ENCODE assay signal across 13 cellular contexts in genomic region chr17:36068524-36068923, GRCh38. TPM values are rescaled to one million over a fixed set of nuclear protein-coding genes. Genes with fewer than 3 reads are reported as not detected.
"Had no signal": no experiment of that assay in that cellular context is flagged by ENCODE, and none has a peak within 500 bp of the region (broad histone marks: within the 10 kb centered on the region; RNA-seq: fewer than 3 reads in every experiment).

No MANE protein-coding gene starts in this region.

- H3K4me3 Mint-ChIP-seq: neural crest cell; T-helper 1 cell treated with Interleukin-12 subunit alpha and Interleukin-12 subunit beta and Interleukin-4 antibody, amounts not matched to agents 30 μg/mL and 1 μg/mL, for 36 hours had no signal

- ATAC-seq: gastrocnemius medialis, heart right ventricle had no signal

- H3K27ac Mint-ChIP-seq: T-helper 1 cell treated with Interleukin-12 subunit alpha and Interleukin-12 subunit beta and Interleukin-4 antibody, amounts not matched to agents 30 μg/mL and 1 μg/mL, for 36 hours had no signal

- DNase-seq: activated CD4-positive, CD25-positive, alpha-beta regulatory T cell; activated CD8-positive, alpha-beta memory T cell treated with anti-CD3 and anti-CD28 coated beads, Interleukin-2, amount 50 U/mL, for 4 hours; activated naive CD4-positive, alpha-beta T cell treated with Interleukin-2 at 50 U/mL for 16 hours; effector CD4-positive, alpha-beta T cell; gastrocnemius medialis; heart right ventricle; mesendoderm; stimulated activated CD4-positive, alpha-beta T cell treated with anti-CD3 and anti-CD28 coated beads, Interleukin-4, amount 100 ng/mL, for 4 hours had no signal

- H3K9me3 Mint-ChIP-seq: neural crest cell; T-helper 1 cell treated with Interleukin-12 subunit alpha and Interleukin-12 subunit beta and Interleukin-4 antibody, amounts not matched to agents 30 μg/mL and 1 μg/mL, for 36 hours had no signal

- H3K4me1 Mint-ChIP-seq: neural crest cell had no signal

RNA-seq across cellular contexts. Expression of gene CCL18, which starts 4.5 kb away (rescaled TPM):
- total RNA-seq: cardiac muscle cell, neural crest cell, renal cortical epithelial cell had no signal
- polyA plus RNA-seq: cardiac muscle cell, keratinocyte had no signal

RNA-seq across cellular contexts. Expression of gene CCL3, which starts 21.4 kb away (rescaled TPM):
- total RNA-seq: cardiac muscle cell, neural crest cell, renal cortical epithelial cell had no signal
- polyA plus RNA-seq: cardiac muscle cell, keratinocyte had no signal

RNA-seq across cellular contexts. Expression of gene CCL4, which starts 35.1 kb away (rescaled TPM):
- total RNA-seq: cardiac muscle cell, neural crest cell, renal cortical epithelial cell had no signal
- polyA plus RNA-seq: cardiac muscle cell, keratinocyte had no signal

RNA-seq across cellular contexts. Expression of gene CCL23, which starts 50.8 kb away (rescaled TPM):
- total RNA-seq: cardiac muscle cell, gastrocnemius medialis, neural crest cell, renal cortical epithelial cell had no signal
- polyA plus RNA-seq: cardiac muscle cell, keratinocyte had no signal
